ENCODE assay signal across 1 cellular context in genomic region chr1:66304128-66304527, GRCh38.
A peak's percentile ranks its signal among the peaks of the same experiment; 100 is the strongest.
TF ChIP-seq lines count a peak whose summit lies in the region.

No MANE protein-coding gene starts in this region.

TF ChIP-seq in K562, 482 proteins besides CTCF, POLR2A, EP300 and RAD21:
- TF ChIP-seq, protein P1, sequence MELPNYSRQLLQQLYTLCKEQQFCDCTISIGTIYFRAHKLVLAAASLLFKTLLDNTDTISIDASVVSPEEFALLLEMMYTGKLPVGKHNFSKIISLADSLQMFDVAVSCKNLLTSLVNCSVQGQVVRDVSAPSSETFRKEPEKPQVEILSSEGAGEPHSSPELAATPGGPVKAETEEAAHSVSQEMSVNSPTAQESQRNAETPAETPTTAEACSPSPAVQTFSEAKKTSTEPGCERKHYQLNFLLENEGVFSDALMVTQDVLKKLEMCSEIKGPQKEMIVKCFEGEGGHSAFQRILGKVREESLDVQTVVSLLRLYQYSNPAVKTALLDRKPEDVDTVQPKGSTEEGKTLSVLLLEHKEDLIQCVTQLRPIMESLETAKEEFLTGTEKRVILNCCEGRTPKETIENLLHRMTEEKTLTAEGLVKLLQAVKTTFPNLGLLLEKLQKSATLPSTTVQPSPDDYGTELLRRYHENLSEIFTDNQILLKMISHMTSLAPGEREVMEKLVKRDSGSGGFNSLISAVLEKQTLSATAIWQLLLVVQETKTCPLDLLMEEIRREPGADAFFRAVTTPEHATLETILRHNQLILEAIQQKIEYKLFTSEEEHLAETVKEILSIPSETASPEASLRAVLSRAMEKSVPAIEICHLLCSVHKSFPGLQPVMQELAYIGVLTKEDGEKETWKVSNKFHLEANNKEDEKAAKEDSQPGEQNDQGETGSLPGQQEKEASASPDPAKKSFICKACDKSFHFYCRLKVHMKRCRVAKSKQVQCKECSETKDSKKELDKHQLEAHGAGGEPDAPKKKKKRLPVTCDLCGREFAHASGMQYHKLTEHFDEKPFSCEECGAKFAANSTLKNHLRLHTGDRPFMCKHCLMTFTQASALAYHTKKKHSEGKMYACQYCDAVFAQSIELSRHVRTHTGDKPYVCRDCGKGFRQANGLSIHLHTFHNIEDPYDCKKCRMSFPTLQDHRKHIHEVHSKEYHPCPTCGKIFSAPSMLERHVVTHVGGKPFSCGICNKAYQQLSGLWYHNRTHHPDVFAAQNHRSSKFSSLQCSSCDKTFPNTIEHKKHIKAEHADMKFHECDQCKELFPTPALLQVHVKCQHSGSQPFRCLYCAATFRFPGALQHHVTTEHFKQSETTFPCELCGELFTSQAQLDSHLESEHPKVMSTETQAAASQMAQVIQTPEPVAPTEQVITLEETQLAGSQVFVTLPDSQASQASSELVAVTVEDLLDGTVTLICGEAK (IDR thresholded peaks at IDR 0.05) = peak; percentile 70
- TF ChIP-seq, protein P1 (CRISPR knock-in tag; IDR thresholded peaks at IDR 0.05) = no peak
- TF ChIP-seq FIP1L1 (IDR thresholded peaks at IDR 0.05; ENCODE audit: low read depth, low read length, poor library complexity, severe bottlenecking) = no peak
TF ChIP-seq in K562: peak in this region for 1.
